ENCODE assay signal across 17 cellular contexts in the genomic region with DNA sequence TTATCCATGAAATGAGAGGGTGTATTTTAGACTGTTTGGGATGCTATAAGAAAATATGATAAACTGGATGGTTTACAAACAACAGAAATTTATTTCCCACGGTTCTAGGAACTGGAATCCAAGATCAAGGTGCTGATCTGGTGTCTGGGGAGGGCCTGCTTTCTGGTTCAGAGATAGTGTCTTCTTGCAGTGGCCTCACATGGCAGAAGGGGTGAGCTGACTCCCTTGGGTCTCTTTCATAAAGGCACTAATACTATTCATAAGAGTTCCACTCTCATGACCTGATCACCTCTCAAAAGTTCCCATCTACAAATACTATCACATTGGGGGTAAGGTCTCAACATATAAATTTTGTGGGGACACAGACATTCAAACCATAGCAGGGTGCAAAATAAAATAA. TPM values are rescaled to one million over a fixed set of nuclear protein-coding genes. Genes with fewer than 3 reads are reported as not detected.
A peak's percentile ranks its signal among the peaks of the same experiment; 100 is the strongest.
DNase-seq lines count a peak whose midpoint lies in the region; ATAC-seq and TF ChIP-seq lines count a peak whose summit lies in the region.
"Had no signal": no experiment of that assay in that cellular context is flagged by ENCODE, and none has a peak within 500 bp of the region (broad histone marks: within the 10 kb centered on the region; RNA-seq: fewer than 3 reads in every experiment).

No MANE protein-coding gene starts in this region.

- no peak for DNase-seq in activated CD8-positive, alpha-beta memory T cell treated with anti-CD3 and anti-CD28 coated beads, Interleukin-2, amount 10 ng/mL, durations not matched to agents 7 days and 5 days
- no peak for DNase-seq in activated CD8-positive, alpha-beta memory T cell treated with anti-CD3 and anti-CD28 coated beads, Interleukin-2, amount 50 U/mL, for 4 hours
- no peak for DNase-seq in activated naive CD8-positive, alpha-beta T cell treated with anti-CD3 and anti-CD28 coated beads, Interleukin-2, amount 10 ng/mL, durations not matched to agents 7 days and 5 days
- DNase-seq in stimulated activated naive B cell treated with anti-CD40 and anti-IgM and Interleukin-4, amounts not matched to agents 10 μg/mL and 1 μg/mL and 100 μg/mL, for 72 hours, result no peak
- DNase-seq in osteocyte (ENCODE audit: extremely low spot score, unreplicated experiment), result no peak
- DNase-seq: brain microvascular endothelial cell, glutamatergic neuron, H9, mammary epithelial cell, NCI-H1694 had no signal

- no peaks in the 10 kb centered on the region for H3K27me3 ChIP-seq in OCI-LY1 (ENCODE audit: insufficient read depth, low read length)
- H3K27me3 ChIP-seq: brain microvascular endothelial cell, vagina had no signal

- no peak overlapping the region for H3K4me3 ChIP-seq in OCI-LY1 (ENCODE audit: low read depth, low read length, poor library complexity, severe bottlenecking)
- H3K4me3 ChIP-seq: vagina had no signal

- CTCF ChIA-PET in activated CD8-positive, alpha-beta memory T cell treated with anti-CD3 and anti-CD28 coated beads, Interleukin-2, amount 10 ng/mL, durations not matched to agents 7 days and 5 days (lab: Charles Lee), result interaction anchor here (3.9 kb wide), 1 partner anchor 34 kb away, joined by 20 read pairs; no protein-coding TSS in a partner anchor

- POLR2A ChIA-PET in activated naive CD8-positive, alpha-beta T cell treated with anti-CD3 and anti-CD28 coated beads, Interleukin-2, amount 10 ng/mL, durations not matched to agents 7 days and 5 days (lab: Charles Lee), result interaction anchor here (1.0 to 1.7 kb wide), 2 partner anchors 218 to 222 kb away, joined by 3 to 4 read pairs; no protein-coding TSS in a partner anchor

- no peaks in the 10 kb centered on the region for H3K9me3 ChIP-seq in OCI-LY1 (ENCODE audit: low read length)
- H3K9me3 ChIP-seq: vagina had no signal

- no peak for ATAC-seq in activated CD8-positive, alpha-beta memory T cell treated with anti-CD3 and anti-CD28 coated beads, Interleukin-2, amount 10 ng/mL, durations not matched to agents 7 days and 5 days
- ATAC-seq in activated naive CD8-positive, alpha-beta T cell treated with anti-CD3 and anti-CD28 coated beads, Interleukin-2, amount 10 ng/mL, durations not matched to agents 7 days and 5 days (ENCODE audit: low read depth), result no peak
- no peak for ATAC-seq in stimulated activated naive B cell treated with anti-CD40 and anti-IgM and Interleukin-4, amounts not matched to agents 10 μg/mL and 1 μg/mL and 100 μg/mL, for 72 hours (replicated peaks)
- ATAC-seq in GM18870 (IDR thresholded peaks at IDR 0.05; ENCODE audit: unreplicated experiment) (no peak), HG02870 (IDR thresholded peaks at IDR 0.05; ENCODE audit: unreplicated experiment) (no peak)
- ATAC-seq: activated CD4-positive, CD25-positive, alpha-beta regulatory T cell treated with anti-CD3 and anti-CD28 coated beads, Interleukin-2, amount 50 U/mL, for 24 hours; esophagus mucosa; Right ventricle myocardium inferior had no signal

- H3K27me3 Mint-ChIP-seq in activated CD8-positive, alpha-beta memory T cell treated with anti-CD3 and anti-CD28 coated beads, Interleukin-2, amount 10 ng/mL, durations not matched to agents 7 days and 5 days, result no peaks in the 10 kb centered on the region
- H3K27me3 Mint-ChIP-seq in activated naive CD8-positive, alpha-beta T cell treated with anti-CD3 and anti-CD28 coated beads, Interleukin-2, amount 10 ng/mL, durations not matched to agents 7 days and 5 days, result no peaks in the 10 kb centered on the region
- no peaks in the 10 kb centered on the region for H3K27me3 Mint-ChIP-seq in stimulated activated naive B cell treated with anti-CD40 and anti-IgM and Interleukin-4, amounts not matched to agents 10 μg/mL and 1 μg/mL and 100 μg/mL, for 72 hours
- no peaks in the 10 kb centered on the region for H3K27me3 Mint-ChIP-seq in osteocyte (ENCODE audit: unreplicated experiment)

- H3K27ac ChIP-seq in OCI-LY1 (ENCODE audit: low read depth, low read length, poor library complexity, severe bottlenecking), result peak overlapping the region; percentile 99
- H3K27ac ChIP-seq: brain microvascular endothelial cell, vagina had no signal

- H3K4me1 ChIP-seq in OCI-LY1 (ENCODE audit: insufficient read depth, low read length, severe bottlenecking), result peaks cover 62% of the 10 kb centered on the region

- H3K27ac Mint-ChIP-seq in activated CD8-positive, alpha-beta memory T cell treated with anti-CD3 and anti-CD28 coated beads, Interleukin-2, amount 10 ng/mL, durations not matched to agents 7 days and 5 days, result peak overlapping the region; percentile 99
- peak overlapping the region; percentile 98 for H3K27ac Mint-ChIP-seq in activated naive CD8-positive, alpha-beta T cell treated with anti-CD3 and anti-CD28 coated beads, Interleukin-2, amount 10 ng/mL, durations not matched to agents 7 days and 5 days
- peak overlapping the region; percentile 99 for H3K27ac Mint-ChIP-seq in stimulated activated naive B cell treated with anti-CD40 and anti-IgM and Interleukin-4, amounts not matched to agents 10 μg/mL and 1 μg/mL and 100 μg/mL, for 72 hours
- H3K27ac Mint-ChIP-seq in osteocyte (ENCODE audit: unreplicated experiment), result no peak overlapping the region

- no peaks in the 10 kb centered on the region for H3K36me3 ChIP-seq in OCI-LY1 (ENCODE audit: insufficient read depth, low read length)
- H3K36me3 ChIP-seq: brain microvascular endothelial cell, vagina had no signal

- H3K4me1 Mint-ChIP-seq in activated CD8-positive, alpha-beta memory T cell treated with anti-CD3 and anti-CD28 coated beads, Interleukin-2, amount 10 ng/mL, durations not matched to agents 7 days and 5 days, result peaks cover 62% of the 10 kb centered on the region
- H3K4me1 Mint-ChIP-seq in activated naive CD8-positive, alpha-beta T cell treated with anti-CD3 and anti-CD28 coated beads, Interleukin-2, amount 10 ng/mL, durations not matched to agents 7 days and 5 days, result peaks cover 38% of the 10 kb centered on the region
- H3K4me1 Mint-ChIP-seq in stimulated activated naive B cell treated with anti-CD40 and anti-IgM and Interleukin-4, amounts not matched to agents 10 μg/mL and 1 μg/mL and 100 μg/mL, for 72 hours, result peaks cover 43 to 67% of the 10 kb centered on the region in 2 donors
- peaks cover 2% of the 10 kb centered on the region for H3K4me1 Mint-ChIP-seq in osteocyte (ENCODE audit: unreplicated experiment)

- H3K9ac ChIP-seq in OCI-LY1 (ENCODE audit: low read length), result peak overlapping the region; percentile 75

- H3K36me3 Mint-ChIP-seq in activated CD8-positive, alpha-beta memory T cell treated with anti-CD3 and anti-CD28 coated beads, Interleukin-2, amount 10 ng/mL, durations not matched to agents 7 days and 5 days, result peaks cover 18% of the 10 kb centered on the region
- H3K36me3 Mint-ChIP-seq in activated naive CD8-positive, alpha-beta T cell treated with anti-CD3 and anti-CD28 coated beads, Interleukin-2, amount 10 ng/mL, durations not matched to agents 7 days and 5 days, result peaks cover 13% of the 10 kb centered on the region
- H3K36me3 Mint-ChIP-seq in stimulated activated naive B cell treated with anti-CD40 and anti-IgM and Interleukin-4, amounts not matched to agents 10 μg/mL and 1 μg/mL and 100 μg/mL, for 72 hours, result peaks cover 18 to 32% of the 10 kb centered on the region in 2 donors
- H3K36me3 Mint-ChIP-seq in osteocyte (ENCODE audit: unreplicated experiment), result peaks cover 3% of the 10 kb centered on the region

- H3K9me3 Mint-ChIP-seq in activated CD8-positive, alpha-beta memory T cell treated with anti-CD3 and anti-CD28 coated beads, Interleukin-2, amount 10 ng/mL, durations not matched to agents 7 days and 5 days (ENCODE audit: low read depth), result no peaks in the 10 kb centered on the region
- no peaks in the 10 kb centered on the region for H3K9me3 Mint-ChIP-seq in activated naive CD8-positive, alpha-beta T cell treated with anti-CD3 and anti-CD28 coated beads, Interleukin-2, amount 10 ng/mL, durations not matched to agents 7 days and 5 days
- no peaks in the 10 kb centered on the region for H3K9me3 Mint-ChIP-seq in stimulated activated naive B cell treated with anti-CD40 and anti-IgM and Interleukin-4, amounts not matched to agents 10 μg/mL and 1 μg/mL and 100 μg/mL, for 72 hours
- no peaks in the 10 kb centered on the region for H3K9me3 Mint-ChIP-seq in osteocyte (ENCODE audit: unreplicated experiment)
- H3K9me3 Mint-ChIP-seq: H9 had no signal

- H3K79me2 ChIP-seq in OCI-LY1 (ENCODE audit: insufficient read depth, low read length), result no peaks in the 10 kb centered on the region

- no peak for TF ChIP-seq CTCF in OCI-LY1 (IDR thresholded peaks at IDR 0.05; ENCODE audit: low read length)
- TF ChIP-seq CTCF in osteocyte (IDR thresholded peaks at IDR 0.05), result no peak

- H3K9me2 ChIP-seq in OCI-LY1 (ENCODE audit: low read depth, low read length), result no peaks in the 10 kb centered on the region

- H3K4me3 Mint-ChIP-seq in activated CD8-positive, alpha-beta memory T cell treated with anti-CD3 and anti-CD28 coated beads, Interleukin-2, amount 10 ng/mL, durations not matched to agents 7 days and 5 days, result peak overlapping the region; percentile 76
- peak overlapping the region; percentile 10 for H3K4me3 Mint-ChIP-seq in activated naive CD8-positive, alpha-beta T cell treated with anti-CD3 and anti-CD28 coated beads, Interleukin-2, amount 10 ng/mL, durations not matched to agents 7 days and 5 days
- peak overlapping the region; percentile 54 to 78 for H3K4me3 Mint-ChIP-seq in stimulated activated naive B cell treated with anti-CD40 and anti-IgM and Interleukin-4, amounts not matched to agents 10 μg/mL and 1 μg/mL and 100 μg/mL, for 72 hours
- H3K4me3 Mint-ChIP-seq in osteocyte (ENCODE audit: unreplicated experiment), result no peak overlapping the region
- H3K4me3 Mint-ChIP-seq: H9 had no signal

- H2AFZ ChIP-seq in OCI-LY1 (ENCODE audit: low read length), result no peak overlapping the region

- H3F3A ChIP-seq in OCI-LY1 (ENCODE audit: insufficient read depth, low read length), result peaks cover 6% of the 10 kb centered on the region; the same call in 1 of the 2 replicates

- peak overlapping the region; percentile 71 for H3K4me2 ChIP-seq in OCI-LY1 (ENCODE audit: low read length)

- no peaks in the 10 kb centered on the region for H4K20me1 ChIP-seq in OCI-LY1 (ENCODE audit: insufficient read depth, low read length)

RNA-seq across cellular contexts. Expression of a gene that starts 7.9 kb away (rescaled TPM):
- total RNA-seq in activated CD8-positive, alpha-beta memory T cell treated with anti-CD3 and anti-CD28 coated beads, Interleukin-2, amount 10 ng/mL, durations not matched to agents 7 days and 5 days, result 100 to 1,000 TPM; 106 to 107 TPM
- 10 to 100 TPM; 84.2 to 84.5 TPM for total RNA-seq in activated naive CD8-positive, alpha-beta T cell treated with anti-CD3 and anti-CD28 coated beads, Interleukin-2, amount 10 ng/mL, durations not matched to agents 7 days and 5 days
- total RNA-seq in osteocyte, result 66.5 and 69.8 TPM in 2 replicates

RNA-seq across cellular contexts. Expression of a gene that starts 51.0 kb away (rescaled TPM):
- 10 to 100 TPM in 1 of 2 experiments, 1 to 10 TPM in 1; 6.0 to 10.7 TPM for total RNA-seq in activated CD8-positive, alpha-beta memory T cell treated with anti-CD3 and anti-CD28 coated beads, Interleukin-2, amount 10 ng/mL, durations not matched to agents 7 days and 5 days
- 1 to 10 TPM; 5.8 to 6.5 TPM for total RNA-seq in activated naive CD8-positive, alpha-beta T cell treated with anti-CD3 and anti-CD28 coated beads, Interleukin-2, amount 10 ng/mL, durations not matched to agents 7 days and 5 days
- total RNA-seq in osteocyte, result 2.1 and 2.7 TPM in 2 replicates

RNA-seq across cellular contexts. Expression of a gene that starts 51.3 kb away (rescaled TPM):
- 10 to 100 TPM; 12.5 to 24.6 TPM for total RNA-seq in activated CD8-positive, alpha-beta memory T cell treated with anti-CD3 and anti-CD28 coated beads, Interleukin-2, amount 10 ng/mL, durations not matched to agents 7 days and 5 days
- total RNA-seq in activated naive CD8-positive, alpha-beta T cell treated with anti-CD3 and anti-CD28 coated beads, Interleukin-2, amount 10 ng/mL, durations not matched to agents 7 days and 5 days, result 10 to 100 TPM; 10.4 to 10.9 TPM
- 8.7 and 8.9 TPM in 2 replicates for total RNA-seq in osteocyte
